2 cellular contexts compared by ENCODE assay signal in the genomic region with DNA sequence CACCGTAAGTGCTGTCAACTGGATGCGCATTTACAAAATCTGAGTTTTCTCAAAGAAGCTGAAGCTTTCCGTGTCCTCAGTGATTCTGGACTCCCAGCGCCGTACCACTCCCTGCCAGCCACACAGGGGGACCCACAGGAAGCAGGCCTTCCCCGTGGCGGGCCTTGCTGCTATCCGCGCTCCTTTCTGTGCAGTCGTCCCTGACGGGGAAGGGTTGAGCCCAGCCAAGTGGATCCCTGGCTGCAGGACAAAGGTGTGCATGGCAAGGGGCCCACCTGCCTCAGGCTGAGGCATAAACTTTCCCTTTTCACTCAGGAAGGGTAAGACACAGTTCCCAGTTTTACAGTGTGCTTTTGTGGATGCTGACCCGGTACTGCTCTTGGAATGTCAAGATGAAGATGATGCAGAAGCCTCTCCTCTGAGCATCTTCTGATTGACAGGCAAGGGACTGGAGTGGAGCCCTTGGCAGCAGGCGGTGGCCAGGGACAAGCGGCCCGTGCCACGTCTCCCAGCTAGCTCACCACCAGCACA.
TF ChIP-seq lines count a peak whose summit lies in the region.

No MANE protein-coding gene starts in this region.

TF ChIP-seq in Ishikawa, 13 proteins besides CTCF, POLR2A, EP300 and RAD21 (continued from another document):
- TF ChIP-seq, protein P1, sequence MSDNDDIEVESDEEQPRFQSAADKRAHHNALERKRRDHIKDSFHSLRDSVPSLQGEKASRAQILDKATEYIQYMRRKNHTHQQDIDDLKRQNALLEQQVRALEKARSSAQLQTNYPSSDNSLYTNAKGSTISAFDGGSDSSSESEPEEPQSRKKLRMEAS (IDR thresholded peaks at IDR 0.05), result peak; percentile 26; the same call in 1 of the 2 replicates
- TF ChIP-seq EGR1 (IDR thresholded peaks at IDR 0.05) (no peak), NFIC (IDR thresholded peaks at IDR 0.05) (peak; percentile 75), TEAD4 (IDR thresholded peaks at IDR 0.05) (peak; percentile 40; the same call in 1 of the 2 replicates), ZBTB7A (IDR thresholded peaks at IDR 0.05; ENCODE audit: low read depth) (no peak)

TF ChIP-seq in H1, 55 proteins besides CTCF, POLR2A, EP300 and RAD21 (continued from another document):
- TF ChIP-seq CTBP2 (IDR thresholded peaks at IDR 0.05; ENCODE audit: borderline replicate concordance, insufficient read depth, insufficient read length, low read length), result no peak
- no peak for TF ChIP-seq RXRA (IDR thresholded peaks at IDR 0.05; ENCODE audit: insufficient read depth, low read depth, low read length)
- TF ChIP-seq CBX5 (IDR thresholded peaks at IDR 0.05; ENCODE audit: low read depth, low read length), result no peak
- TF ChIP-seq KDM1A (IDR thresholded peaks at IDR 0.05; ENCODE audit: borderline replicate concordance, low read length), result no peak
- TF ChIP-seq, protein P1 (IDR thresholded peaks at IDR 0.05), result no peak
- no peak for TF ChIP-seq CREB1 (IDR thresholded peaks at IDR 0.05)
- TF ChIP-seq BACH1 (IDR thresholded peaks at IDR 0.05; ENCODE audit: low read length), result no peak
